In genomic region chr17:55290721-55291507, GRCh38 we compare ENCODE assay signal across 17 cellular contexts. TPM values are rescaled to one million over a fixed set of nuclear protein-coding genes. Genes with fewer than 3 reads are reported as not detected.
A peak's percentile ranks its signal among the peaks of the same experiment; 100 is the strongest.
DNase-seq lines count a peak whose midpoint lies in the region; ATAC-seq and TF ChIP-seq lines count a peak whose summit lies in the region.
"Had no signal": no experiment of that assay in that cellular context is flagged by ENCODE, and none has a peak within 500 bp of the region (broad histone marks: within the 10 kb centered on the region; RNA-seq: fewer than 3 reads in every experiment).

No MANE protein-coding gene starts in this region.

- intact Hi-C loops in left ventricle myocardium inferior (cut with micrococcal nuclease): no loop called here
- intact Hi-C loops in ovary (cut with DNase I): no loop called here

- TF ChIP-seq EP300 in gastroesophageal sphincter (IDR thresholded peaks at IDR 0.05): no peak
- TF ChIP-seq EP300 in ovary (IDR thresholded peaks at IDR 0.05): no peak

- WGBS in gastroesophageal sphincter (ENCODE audit: low coverage in 1 of 2), 2 donors: 61 to 69% methylated on average over 2 of the region's 3 CpGs
- 60 to 72% (median 70%) methylated on average over 3 of the region's 3 CpGs for WGBS in ovary, 3 donors

- no peak overlapping the region for H3K4me3 ChIP-seq in left ventricle myocardium inferior
- H3K4me3 ChIP-seq in right atrium auricular region: no peak overlapping the region
- no peak overlapping the region for H3K4me3 ChIP-seq in gastroesophageal sphincter
- no peak overlapping the region for H3K4me3 ChIP-seq in ovary
- H3K4me3 ChIP-seq: BLaER1, GM23248, HAP-1 had no signal

- peaks cover 2% of the 10 kb centered on the region for H3K36me3 Mint-ChIP-seq in T-helper 17 cell (ENCODE audit: low read depth)
- H3K36me3 Mint-ChIP-seq: CD14-positive monocyte had no signal

- H3K27me3 ChIP-seq in left ventricle myocardium inferior (ENCODE audit: low read depth): no peaks in the 10 kb centered on the region
- H3K27me3 ChIP-seq in right atrium auricular region: no peaks in the 10 kb centered on the region
- H3K27me3 ChIP-seq in gastroesophageal sphincter: no peaks in the 10 kb centered on the region
- H3K27me3 ChIP-seq in ovary: no peaks in the 10 kb centered on the region
- H3K27me3 ChIP-seq: BLaER1 had no signal

- H3K9me3 ChIP-seq in left ventricle myocardium inferior (replicated peaks) (peaks cover 7% of the 10 kb centered on the region), right atrium auricular region (no peaks in the 10 kb centered on the region), T-helper 17 cell (ENCODE audit: control insufficient read depth, low read length, poor library complexity, severe bottlenecking) (no peaks in the 10 kb centered on the region), gastroesophageal sphincter (no peaks in the 10 kb centered on the region), ovary (no peaks in the 10 kb centered on the region)
- H3K9me3 ChIP-seq: HAP-1 had no signal

- DNase-seq in left ventricle myocardium inferior: no peak
- no peak for DNase-seq in right atrium auricular region (ENCODE audit: low spot score)
- DNase-seq in T-helper 17 cell: no peak
- DNase-seq in ovary: no peak
- DNase-seq in central memory CD4-positive, alpha-beta T cell: no peak
- DNase-seq: 8988T; CD4-positive, alpha-beta memory T cell; DMS153; DMS79; GDM1; GM23248 had no signal

- ATAC-seq in T-helper 17 cell (no peak), gastroesophageal sphincter (no peak), GM21576 (IDR thresholded peaks at IDR 0.05; ENCODE audit: unreplicated experiment) (no peak)

- H3K4me1 ChIP-seq in left ventricle myocardium inferior (peaks cover 67% of the 10 kb centered on the region), right atrium auricular region (peaks cover 4 to 60% of the 10 kb centered on the region in 2 donors), gastroesophageal sphincter (peaks cover 23 to 82% (median 26%) of the 10 kb centered on the region in 3 donors), ovary (ENCODE audit: insufficient read depth) (peaks cover 15% of the 10 kb centered on the region)
- H3K4me1 ChIP-seq: HAP-1 had no signal

- TF ChIP-seq POLR2A in gastroesophageal sphincter (IDR thresholded peaks at IDR 0.05) (no peak), ovary (IDR thresholded peaks at IDR 0.05) (no peak)

- no peaks in the 10 kb centered on the region for H3K27me3 Mint-ChIP-seq in T-helper 17 cell
- H3K27me3 Mint-ChIP-seq: CD4-positive, alpha-beta memory T cell had no signal

- H3K4me3 Mint-ChIP-seq in T-helper 17 cell: no peak overlapping the region
- H3K4me3 Mint-ChIP-seq: CD14-positive monocyte; CD4-positive, alpha-beta memory T cell had no signal

- H3K36me3 ChIP-seq in left ventricle myocardium inferior (peaks cover 9% of the 10 kb centered on the region), right atrium auricular region (peaks cover 14% of the 10 kb centered on the region), gastroesophageal sphincter (peaks cover 2 to 23% of the 10 kb centered on the region in 2 donors), ovary (no peaks in the 10 kb centered on the region)
- H3K36me3 ChIP-seq: BLaER1, HAP-1 had no signal

- peaks cover 21% of the 10 kb centered on the region for H3K4me1 Mint-ChIP-seq in T-helper 17 cell

- peak overlapping the region; percentile 96 for H3K27ac ChIP-seq in left ventricle myocardium inferior (replicated peaks)
- H3K27ac ChIP-seq in right atrium auricular region: peak overlapping the region in 1 of 2 donors; percentile 95
- peak overlapping the region; percentile 70 to 97 (median 86) for H3K27ac ChIP-seq in gastroesophageal sphincter
- peak overlapping the region in 1 of 2 donors; percentile 13 for H3K27ac ChIP-seq in ovary
- H3K27ac ChIP-seq: BLaER1, GM23248 had no signal

- TF ChIP-seq CTCF in left ventricle myocardium inferior (IDR thresholded peaks at IDR 0.05; ENCODE audit: borderline replicate concordance) (no peak), right atrium auricular region (IDR thresholded peaks at IDR 0.05) (no peak), gastroesophageal sphincter (IDR thresholded peaks at IDR 0.05) (no peak), ovary (IDR thresholded peaks at IDR 0.05) (no peak)

- H3K27ac Mint-ChIP-seq in T-helper 17 cell: peak overlapping the region; percentile 68
- H3K27ac Mint-ChIP-seq: CD14-positive monocyte had no signal

RNA-seq across cellular contexts. Expression of gene HLF, which starts 26.2 kb away (rescaled TPM):
- total RNA-seq in left ventricle myocardium inferior (22.6 TPM), right atrium auricular region (10 to 100 TPM; 36.9 to 38.4 TPM), T-helper 17 cell (10 to 100 TPM; 20.2 to 22.5 TPM), gastroesophageal sphincter (100 to 1,000 TPM in 3 of 4 donors, 10 to 100 TPM in 1; 59.4 to 186 (median 126) TPM), ovary (100 to 1,000 TPM in 1 of 7 donors, 10 to 100 TPM in 6; 38.9 to 106 (median 54.3) TPM)
- polyA plus RNA-seq in ovary: 10 to 100 TPM; 28.0 to 37.9 TPM
- total RNA-seq: GM23248 had no signal
- polyA plus RNA-seq: AG04450, CD14-positive monocyte had no signal
